Comparison of ENCODE assay signal across 15 cellular contexts in the genomic region with DNA sequence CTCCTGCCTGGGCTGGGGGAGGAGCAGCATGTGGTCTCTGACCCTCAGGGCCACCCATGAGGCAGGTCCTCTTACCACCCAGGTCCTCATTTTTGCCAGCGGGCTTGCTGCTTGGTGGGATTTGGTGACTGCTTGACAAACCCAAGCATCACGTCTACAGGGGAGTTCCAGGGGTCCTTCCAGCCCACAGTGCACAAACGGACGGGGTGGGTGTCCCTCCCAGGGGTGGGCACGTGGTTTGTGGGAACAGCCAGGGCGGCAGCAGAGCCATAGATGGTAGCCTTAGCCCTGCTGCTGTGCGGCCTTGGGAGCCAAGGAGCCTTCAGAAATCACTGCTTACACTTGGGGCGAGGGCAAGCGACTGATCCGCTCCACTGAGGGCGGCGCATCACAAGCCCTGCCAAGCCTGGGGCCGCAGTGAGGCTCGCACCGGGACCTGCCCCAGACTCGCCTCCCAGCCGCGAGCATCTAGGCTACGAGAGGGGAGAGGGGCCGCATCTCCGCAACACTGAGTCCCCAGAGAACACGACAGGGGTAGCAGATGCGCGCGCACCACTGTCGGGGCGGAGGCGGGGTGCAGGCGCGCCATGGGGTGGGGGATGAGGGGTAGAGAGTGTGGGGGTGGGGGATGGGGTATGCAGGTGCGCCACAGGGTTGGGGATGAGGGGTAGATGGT. TPM values are rescaled to one million over a fixed set of nuclear protein-coding genes. Genes with fewer than 3 reads are reported as not detected.
A peak's percentile ranks its signal among the peaks of the same experiment; 100 is the strongest.
DNase-seq lines count a peak whose midpoint lies in the region; ATAC-seq and TF ChIP-seq lines count a peak whose summit lies in the region.
"Had no signal": no experiment of that assay in that cellular context is flagged by ENCODE, and none has a peak within 500 bp of the region (broad histone marks: within the 10 kb centered on the region; RNA-seq: fewer than 3 reads in every experiment).

No MANE protein-coding gene starts in this region.

- peak overlapping the region; percentile 19 for H3K4me3 Mint-ChIP-seq in activated CD4-positive, alpha-beta T cell treated with anti-CD3 and anti-CD28 coated beads, Interleukin-2, amount 10 ng/mL, durations not matched to agents 24 days and 14 days

- H3K27ac Mint-ChIP-seq in activated CD4-positive, alpha-beta T cell treated with anti-CD3 and anti-CD28 coated beads, Interleukin-2, amount 10 ng/mL, durations not matched to agents 24 days and 14 days, result no peak overlapping the region
- H3K27ac Mint-ChIP-seq: progenitor cell of endocrine pancreas had no signal

- DNase-seq in activated CD4-positive, alpha-beta T cell treated with anti-CD3 and anti-CD28 coated beads, Interleukin-2, amount 10 ng/mL, durations not matched to agents 24 days and 14 days, result peak; percentile 61
- no peak for DNase-seq in activated CD4-positive, alpha-beta T cell treated with anti-CD3 and anti-CD28 coated beads for 48 hours
- peak; percentile 93 to 94 for DNase-seq in SJSA1 (ENCODE audit: low read depth in 1 of 2, low spot score in 2 of 2)
- peak; percentile 15 for DNase-seq in cerebellar cortex (ENCODE audit: low spot score)
- no peak for DNase-seq in neuronal stem cell (ENCODE audit: low spot score)
- no peak for DNase-seq in tibial artery
- DNase-seq in SHP77 (lab: John Stamatoyannopoulos, UW), result no peak
- DNase-seq: EL, GOT3, KG1, NCI-H2171, SHP77 treated with DMSO at 0.1 percent for 48 hours had no signal

- H3K4me3 ChIP-seq in SJSA1 (peak overlapping the region; percentile 22), neuronal stem cell (ENCODE audit: low read length in 2 of 2) (no peak overlapping the region), tibial artery (no peak overlapping the region)
- H3K4me3 ChIP-seq: A549 had no signal

- no peak overlapping the region for H3K4ac ChIP-seq in neuronal stem cell (ENCODE audit: low read length)

- peak overlapping the region; percentile 61 for H2BK120ac ChIP-seq in neuronal stem cell (ENCODE audit: low read depth, low read length)

- H2BK15ac ChIP-seq in neuronal stem cell (ENCODE audit: low read length), result peak overlapping the region; percentile 96

- peak overlapping the region; percentile 87 for H3K18ac ChIP-seq in neuronal stem cell (ENCODE audit: low read length)

- H2AK5ac ChIP-seq in neuronal stem cell (ENCODE audit: low read depth, low read length), result peak overlapping the region; percentile 74

- H3K23ac ChIP-seq in neuronal stem cell (ENCODE audit: low read depth, low read length, poor library complexity), result peak overlapping the region; percentile 65

- peaks cover 1% of the 10 kb centered on the region for H3K27me3 Mint-ChIP-seq in activated CD4-positive, alpha-beta T cell treated with anti-CD3 and anti-CD28 coated beads, Interleukin-2, amount 10 ng/mL, durations not matched to agents 24 days and 14 days

- no peak overlapping the region for H2BK5ac ChIP-seq in neuronal stem cell (ENCODE audit: low read length)

- no peak overlapping the region for H2AFZ ChIP-seq in neuronal stem cell (ENCODE audit: low read length)

- no peaks in the 10 kb centered on the region for H3K79me1 ChIP-seq in neuronal stem cell (ENCODE audit: low read depth, low read length)

- H3K36me3 ChIP-seq in SJSA1, result peaks cover 58% of the 10 kb centered on the region
- H3K36me3 ChIP-seq in neuronal stem cell (replicated peaks in 1 of 2; ENCODE audit: control insufficient read depth in 2 of 2, insufficient read depth in 2 of 2, low read length in 2 of 2), result no peaks in the 10 kb centered on the region
- H3K36me3 ChIP-seq in tibial artery, result peaks cover 16 to 51% (median 44%) of the 10 kb centered on the region in 3 donors

- no peak overlapping the region for H4K91ac ChIP-seq in neuronal stem cell (ENCODE audit: low read depth, low read length, poor library complexity)

- TF ChIP-seq CTCF in tibial artery (IDR thresholded peaks at IDR 0.05), result no peak

- peak overlapping the region; percentile 37 for H3K9ac ChIP-seq in neuronal stem cell (ENCODE audit: low read depth, low read length, poor library complexity)

- no peak for ATAC-seq in HG02763 (IDR thresholded peaks at IDR 0.05; ENCODE audit: unreplicated experiment)
- ATAC-seq: A549 had no signal

- peak overlapping the region; percentile 40 for H3K4me2 ChIP-seq in neuronal stem cell (ENCODE audit: insufficient read depth, low read length, poor library complexity, severe bottlenecking)
- H3K4me2 ChIP-seq: A549 had no signal

- peaks cover 11% of the 10 kb centered on the region for H3K4me1 Mint-ChIP-seq in activated CD4-positive, alpha-beta T cell treated with anti-CD3 and anti-CD28 coated beads, Interleukin-2, amount 10 ng/mL, durations not matched to agents 24 days and 14 days

- H2BK12ac ChIP-seq in neuronal stem cell (ENCODE audit: low read length), result peak overlapping the region; percentile 46

- WGBS in neuronal stem cell (ENCODE audit: extremely low coverage in 2 of 2, insufficient read length in 2 of 2, insufficient replicate concordance in 1 of 2), 2 donors, result no CpG with 5 or more reads among the region's 31 CpGs

- H3K36me3 Mint-ChIP-seq in activated CD4-positive, alpha-beta T cell treated with anti-CD3 and anti-CD28 coated beads, Interleukin-2, amount 10 ng/mL, durations not matched to agents 24 days and 14 days (ENCODE audit: low read depth), result no peaks in the 10 kb centered on the region

- H3K9me3 ChIP-seq in SJSA1 (replicated peaks), result no peaks in the 10 kb centered on the region
- H3K9me3 ChIP-seq in neuronal stem cell (replicated peaks in 1 of 2; ENCODE audit: control insufficient read depth in 2 of 2, insufficient read depth in 1 of 2, low read depth in 1 of 2, low read length in 2 of 2), result no peaks in the 10 kb centered on the region
- H3K9me3 ChIP-seq in tibial artery, result no peaks in the 10 kb centered on the region
- H3K9me3 ChIP-seq: A549 had no signal

- H3K27me3 ChIP-seq in SJSA1 (replicated peaks), result no peaks in the 10 kb centered on the region
- H3K27me3 ChIP-seq in neuronal stem cell (ENCODE audit: control insufficient read depth in 3 of 3, insufficient read depth in 3 of 3, low read depth in 1 of 3, low read length in 3 of 3), result peaks cover 0 to 74% (median 24%) of the 10 kb centered on the region in 3 experiments
- peaks cover 0 to 21% of the 10 kb centered on the region in 2 donors for H3K27me3 ChIP-seq in tibial artery

- H4K8ac ChIP-seq in neuronal stem cell (ENCODE audit: low read depth, low read length), result no peak overlapping the region

- H3K27ac ChIP-seq in SJSA1 (peak overlapping the region; percentile 78), neuronal stem cell (replicated peaks; ENCODE audit: low read length) (no peak overlapping the region), tibial artery (no peak overlapping the region)
- H3K27ac ChIP-seq: A549 had no signal

- H3K9me3 Mint-ChIP-seq in activated CD4-positive, alpha-beta T cell treated with anti-CD3 and anti-CD28 coated beads, Interleukin-2, amount 10 ng/mL, durations not matched to agents 24 days and 14 days, result no peaks in the 10 kb centered on the region

- intact Hi-C loops in activated CD4-positive, alpha-beta T cell treated with anti-CD3 and anti-CD28 coated beads, Interleukin-2, amount 10 ng/mL, durations not matched to agents 24 days and 14 days (cut with micrococcal nuclease), result no loop called here
- intact Hi-C loops in tibial artery (cut with DNase I; ENCODE audit: low total_unique reads), result no loop called here

- peaks cover 42% of the 10 kb centered on the region for H3K4me1 ChIP-seq in SJSA1 (replicated peaks)
- H3K4me1 ChIP-seq in neuronal stem cell (ENCODE audit: control insufficient read depth in 2 of 2, insufficient read depth in 1 of 2, low read depth in 1 of 2, low read length in 2 of 2), result peaks cover 5 to 14% of the 10 kb centered on the region in 2 donors
- H3K4me1 ChIP-seq in tibial artery, result peaks cover 0 to 18% (median 14%) of the 10 kb centered on the region in 4 donors
- H3K4me1 ChIP-seq: A549 had no signal

- no peak overlapping the region for H3K14ac ChIP-seq in neuronal stem cell (ENCODE audit: low read length)

RNA-seq across cellular contexts. Expression of a gene that starts 36.9 kb away (rescaled TPM):
- total RNA-seq in activated CD4-positive, alpha-beta T cell treated with anti-CD3 and anti-CD28 coated beads, Interleukin-2, amount 10 ng/mL, durations not matched to agents 24 days and 14 days, result 1.3 and 1.9 TPM in 2 replicates
- total RNA-seq in SJSA1 (2014; rRNA removed; shearing (Covaris generic)), result 18.3 and 24.9 TPM in 2 replicates
- polyA plus RNA-seq in neuronal stem cell (2013, experiment 1 of 2), result 0.14 TPM
- polyA plus RNA-seq in neuronal stem cell (2013, experiment 2 of 2), result 0.04 TPM

Comparison
In these comparisons a context has a peak if more than half of its experiments do, and no peak if none do; other contexts are left out.
1. DNase-seq: peak in activated CD4-positive, alpha-beta T cell treated with anti-CD3 and anti-CD28 coated beads, Interleukin-2, amount 10 ng/mL, durations not matched to agents 24 days and 14 days (single experiment), SJSA1 (2 of 2) and cerebellar cortex (single experiment); none in activated CD4-positive, alpha-beta T cell treated with anti-CD3 and anti-CD28 coated beads for 48 hours (single experiment), neuronal stem cell (single experiment), tibial artery (0 of 2) and SHP77 (0 of 2).